Comparison of ENCODE assay signal across 8 cellular contexts in genomic region chr15:58770857-58771620, GRCh38. TPM values are rescaled to one million over a fixed set of nuclear protein-coding genes. Genes with fewer than 3 reads are reported as not detected.
DNase-seq lines count a peak whose midpoint lies in the region; ATAC-seq and TF ChIP-seq lines count a peak whose summit lies in the region.

A gene with protein sequence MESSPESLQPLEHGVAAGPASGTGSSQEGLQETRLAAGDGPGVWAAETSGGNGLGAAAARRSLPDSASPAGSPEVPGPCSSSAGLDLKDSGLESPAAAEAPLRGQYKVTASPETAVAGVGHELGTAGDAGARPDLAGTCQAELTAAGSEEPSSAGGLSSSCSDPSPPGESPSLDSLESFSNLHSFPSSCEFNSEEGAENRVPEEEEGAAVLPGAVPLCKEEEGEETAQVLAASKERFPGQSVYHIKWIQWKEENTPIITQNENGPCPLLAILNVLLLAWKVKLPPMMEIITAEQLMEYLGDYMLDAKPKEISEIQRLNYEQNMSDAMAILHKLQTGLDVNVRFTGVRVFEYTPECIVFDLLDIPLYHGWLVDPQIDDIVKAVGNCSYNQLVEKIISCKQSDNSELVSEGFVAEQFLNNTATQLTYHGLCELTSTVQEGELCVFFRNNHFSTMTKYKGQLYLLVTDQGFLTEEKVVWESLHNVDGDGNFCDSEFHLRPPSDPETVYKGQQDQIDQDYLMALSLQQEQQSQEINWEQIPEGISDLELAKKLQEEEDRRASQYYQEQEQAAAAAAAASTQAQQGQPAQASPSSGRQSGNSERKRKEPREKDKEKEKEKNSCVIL (plus strand): TSS chr15:58771302. CDS start chr15:58771396, 94 bp downstream.

- H3K4me3 ChIP-seq in GM12864 (ENCODE audit: low read depth, low read length) (peak within 1 kb of the TSS; percentile 84), testis (peak within 1 kb of the TSS; percentile 92 to 93)

- H3K9me3 Mint-ChIP-seq in activated naive CD8-positive, alpha-beta T cell (ENCODE audit: low read depth), result no peaks in the 10 kb centered on the region

- intact Hi-C loops in testis (cut with DNase I; ENCODE audit: low total_unique reads), result loop anchor here (1.0 kb wide), 1 partner anchor 22 kb away; the partner anchor contains the start of gene ADAM10

- no peaks in the 10 kb centered on the region for H3K36me3 Mint-ChIP-seq in activated naive CD8-positive, alpha-beta T cell

- H3K9me3 ChIP-seq in testis, result no peaks in the 10 kb centered on the region

- no peaks in the 10 kb centered on the region for H3K27me3 Mint-ChIP-seq in activated naive CD8-positive, alpha-beta T cell

- H3K36me3 ChIP-seq in testis (ENCODE audit: low read depth, missing control alignments), result no peaks in the 10 kb centered on the region

- peak within 1 kb of the TSS; percentile 95 for H3K27ac Mint-ChIP-seq in activated naive CD8-positive, alpha-beta T cell

- WGBS in testis, 2 donors, result 0 to 1% methylated on average over 5 to 65 of the region's 75 CpGs

- no peak within 1 kb of the TSS for H3K4me3 Mint-ChIP-seq in activated naive CD8-positive, alpha-beta T cell

- no peaks in the 10 kb centered on the region for H3K27me3 ChIP-seq in testis

- H3K27ac ChIP-seq in testis, result peak within 1 kb of the TSS; percentile 95 to 96

- peaks cover 14% of the 10 kb centered on the region for H3K4me1 Mint-ChIP-seq in activated naive CD8-positive, alpha-beta T cell (ENCODE audit: low read depth)

- ATAC-seq in HG02623 (IDR thresholded peaks at IDR 0.05; ENCODE audit: unreplicated experiment) (peak; percentile 93), omental fat pad (ENCODE audit: low FRiP score) (peak; percentile 99)

- H3K4me1 ChIP-seq in testis, result peaks cover 19% of the 10 kb centered on the region

- DNase-seq in GM12864 (ENCODE audit: low read depth) (peak; percentile 95), NCI-H1105 (lab: John Stamatoyannopoulos, UW) (peak; percentile 100), SKM-1 treated with dmso at 0.1 percent for 144 hours (lab: John Stamatoyannopoulos, UW; ENCODE audit: unreplicated experiment) (peak; percentile 98), glomerular visceral epithelial cell (ENCODE audit: extremely low spot score) (peak; percentile 99), omental fat pad (ENCODE audit: low spot score) (peak; percentile 79), testis (peak; percentile 99)

- TF ChIP-seq POLR2A in testis (IDR thresholded peaks at IDR 0.05), result peak; percentile 44

- TF ChIP-seq CTCF in GM12864 (IDR thresholded peaks at IDR 0.05; ENCODE audit: low read depth, low read length, missing control alignments) (peak; percentile 46), omental fat pad (IDR thresholded peaks at IDR 0.05) (peak in 1 of 3 donors; percentile 37), testis (IDR thresholded peaks at IDR 0.05) (peak; percentile 24 to 41 (median 36))

RNA-seq across cellular contexts. Expression of the gene that starts here (rescaled TPM):
- total RNA-seq in omental fat pad (10 to 100 TPM; 10.4 to 36.6 (median 17.0) TPM), testis (10 to 100 TPM; 15.0 to 15.4 TPM)
- 9.9 TPM for polyA plus RNA-seq in testis (ENCODE audit: insufficient read depth, low read depth, low replicate concordance)

Comparison
In these comparisons a context has a peak if more than half of its experiments do, and no peak if none do; other contexts are left out.
1. Peak in every context shown above with its lines: DNase-seq, ATAC-seq, H3K4me3 ChIP-seq and H3K27ac ChIP-seq.